Comparison of ENCODE assay signal across 8 cellular contexts in genomic region chr1:153659175-153659534, GRCh38. TPM values are rescaled to one million over a fixed set of nuclear protein-coding genes. Genes with fewer than 3 reads are reported as not detected.
DNase-seq lines count a peak whose midpoint lies in the region; ATAC-seq and TF ChIP-seq lines count a peak whose summit lies in the region.

No MANE protein-coding gene starts in this region.

- H3K4me1 ChIP-seq in DND-41 (ENCODE audit: insufficient read depth, low read length) (peaks cover 28% of the 10 kb centered on the region), PC-9 (replicated peaks; ENCODE audit: insufficient read depth) (peaks cover 6% of the 10 kb centered on the region)

- H3K4me3 ChIP-seq in DND-41 (ENCODE audit: low read depth in 1 of 2, low read length in 2 of 2) (peak overlapping the region; percentile 67 to 85), PC-9 (peak overlapping the region; percentile 72)

- H3K9me3 Mint-ChIP-seq in osteocyte (ENCODE audit: unreplicated experiment), result no peaks in the 10 kb centered on the region

- no peak for ATAC-seq in DND-41 (ENCODE audit: insufficient read depth, low read depth)

- peak overlapping the region; percentile 79 for H3K9ac ChIP-seq in DND-41 (ENCODE audit: low read depth, low read length)

- TF ChIP-seq CTCF in DND-41 (IDR thresholded peaks at IDR 0.05; ENCODE audit: borderline replicate concordance, extremely low read depth, low read length, poor library complexity, severe bottlenecking) (no peak), PC-9 (conservative IDR thresholded peaks at IDR 0.05) (no peak), osteocyte (IDR thresholded peaks at IDR 0.05) (no peak)

- H3K9me3 ChIP-seq in DND-41 (ENCODE audit: insufficient read depth, low read length, severe bottlenecking), result no peaks in the 10 kb centered on the region
- no peaks in the 10 kb centered on the region for H3K9me3 ChIP-seq in PC-9 (ENCODE audit: insufficient read depth, low read depth)

- TSS peak; percentile 67 for BruUV-seq in PC-9 (replicated peaks; lab: Mats Ljungman, UMichigan)

- H4K20me1 ChIP-seq in DND-41 (ENCODE audit: insufficient read depth, low read length) (peaks cover 5% of the 10 kb centered on the region; the same call in 1 of the 2 replicates), PC-9 (ENCODE audit: insufficient read depth) (no peaks in the 10 kb centered on the region; the same call in 1 of the 2 replicates)

- H3K27ac Mint-ChIP-seq in osteocyte (ENCODE audit: unreplicated experiment), result peak overlapping the region; percentile 90

- peak overlapping the region; percentile 90 for H3K27ac ChIP-seq in DND-41 (ENCODE audit: low read length)
- 0 out of 2 replicates have a peak overlapping the region, but pooled peaks have one; percentile 55 for H3K27ac ChIP-seq in PC-9
- peak overlapping the region; percentile 74 for H3K27ac ChIP-seq in epithelial cell of prostate

- H3K9me2 ChIP-seq in PC-9 (ENCODE audit: insufficient read depth), result no peaks in the 10 kb centered on the region

- H3K36me3 Mint-ChIP-seq in osteocyte (ENCODE audit: unreplicated experiment), result peaks cover 22% of the 10 kb centered on the region

- H3K36me3 ChIP-seq in DND-41 (ENCODE audit: insufficient read depth, low read length), result peaks cover 40% of the 10 kb centered on the region
- H3K36me3 ChIP-seq in PC-9 (ENCODE audit: low read depth), result peaks cover 16% of the 10 kb centered on the region

- no peak for DNase-seq in DND-41
- no peak for DNase-seq in PC-9
- DNase-seq in epithelial cell of prostate (ENCODE audit: low read depth, low spot score), result no peak
- DNase-seq in osteocyte (ENCODE audit: extremely low spot score, unreplicated experiment), result no peak
- no peak for DNase-seq in NCI-H1092 treated with DMSO at 0.1 percent for 48 hours (lab: John Stamatoyannopoulos, UW)
- DNase-seq in kidney glomerular epithelial cell (lab: John Stamatoyannopoulos, UW), result no peak
- no peak for DNase-seq in hippocampal formation (lab: John Stamatoyannopoulos, UW)
- DNase-seq in NCI-H2029 treated with DMSO at 0.1 percent for 48 hours (lab: John Stamatoyannopoulos, UW), result no peak

- peaks cover 52% of the 10 kb centered on the region for H3F3A ChIP-seq in PC-9 (ENCODE audit: insufficient read depth, low read depth)

- peak overlapping the region; percentile 93 for H2AFZ ChIP-seq in DND-41 (ENCODE audit: low read depth, low read length)
- H2AFZ ChIP-seq in PC-9, result peak overlapping the region; percentile 75; the same call in 1 of the 2 replicates

- H3K4me1 Mint-ChIP-seq in osteocyte (ENCODE audit: unreplicated experiment), result peaks cover 14% of the 10 kb centered on the region

- POLR2A ChIA-PET in PC-9 (lab: Charles Lee; ENCODE audit: unreplicated experiment), result interaction anchor here (0.7 kb wide), 1 partner anchor 25 kb away, joined by 4 read pairs; no protein-coding TSS in a partner anchor

- H3K79me2 ChIP-seq in DND-41 (ENCODE audit: insufficient read depth, low read length), result peaks cover 17% of the 10 kb centered on the region
- peaks cover 12% of the 10 kb centered on the region for H3K79me2 ChIP-seq in PC-9 (ENCODE audit: low read depth)

- H3K4me2 ChIP-seq in DND-41 (ENCODE audit: insufficient read depth, low read length) (peak overlapping the region; percentile 70), PC-9 (peak overlapping the region; percentile 80)

- no peaks in the 10 kb centered on the region for H3K27me3 Mint-ChIP-seq in osteocyte (ENCODE audit: unreplicated experiment)

- intact Hi-C loops in PC-9 (cut with micrococcal nuclease; ENCODE audit: unreplicated experiment), result loop anchor here (5.0 kb wide), 1 partner anchor 87 kb away; no protein-coding TSS in a partner anchor

- H3K27me3 ChIP-seq in DND-41 (ENCODE audit: insufficient read depth, low read length, poor library complexity), result no peaks in the 10 kb centered on the region
- H3K27me3 ChIP-seq in PC-9 (ENCODE audit: insufficient read depth, low read depth), result no peaks in the 10 kb centered on the region

- CTCF ChIA-PET in PC-9 (lab: Charles Lee), result interaction anchor here (0.6 kb wide), 1 partner anchor 32 kb away, joined by 3 read pairs; the partner anchor contains the start of gene S100A13

- peak overlapping the region; percentile 97 for H3K4me3 Mint-ChIP-seq in osteocyte (ENCODE audit: unreplicated experiment)

RNA-seq across cellular contexts. Expression of gene SNAPIN, which starts 0.7 kb away (rescaled TPM):
- 25.4 and 29.5 TPM in 2 replicates for total RNA-seq in PC-9 (2021)
- total RNA-seq in osteocyte, result 39.7 and 46.3 TPM in 2 replicates

RNA-seq across cellular contexts. Expression of gene ILF2, which starts 11.6 kb away (rescaled TPM):
- total RNA-seq in PC-9 (2021) (131 and 145 TPM in 2 replicates), osteocyte (151 and 157 TPM in 2 replicates)

RNA-seq across cellular contexts. Expression of gene NPR1, which starts 19.3 kb away (rescaled TPM):
- total RNA-seq in PC-9 (2021) (0.53 and 0.98 TPM in 2 replicates), osteocyte (0.16 TPM in 1 of 2 replicates, not detected in the other)

RNA-seq across cellular contexts. Expression of gene CHTOP, which starts 25.3 kb away (rescaled TPM):
- total RNA-seq in PC-9 (2021) (75.1 and 83.9 TPM in 2 replicates), osteocyte (74.3 and 75.2 TPM in 2 replicates)

RNA-seq across cellular contexts. Expression of gene S100A1, which starts 30.9 kb away (rescaled TPM):
- total RNA-seq in PC-9 (2021) (0.46 and 1.0 TPM in 2 replicates), osteocyte (1.1 TPM in 1 of 2 replicates, not detected in the other)
